Comparison of ENCODE assay signal across 8 cellular contexts in genomic region chr19:35715981-35716734, GRCh38. TPM values are rescaled to one million over a fixed set of nuclear protein-coding genes. Genes with fewer than 3 reads are reported as not detected.
DNase-seq lines count a peak whose midpoint lies in the region; ATAC-seq and TF ChIP-seq lines count a peak whose summit lies in the region.

No MANE protein-coding gene starts in this region.

- H3K27me3 ChIP-seq in iPS DF 6.9 (ENCODE audit: control insufficient read depth, insufficient read depth, low read length) (no peaks in the 10 kb centered on the region), gastrocnemius medialis (no peaks in the 10 kb centered on the region)

- H3K27ac ChIP-seq in iPS DF 6.9 (ENCODE audit: low read length) (no peak overlapping the region), gastrocnemius medialis (peak overlapping the region; percentile 84 to 95 (median 92))

- peak in 1 of 2 donors; percentile 34 for TF ChIP-seq POLR2A in gastrocnemius medialis (IDR thresholded peaks at IDR 0.05)

- H3K4me1 ChIP-seq in iPS DF 6.9 (ENCODE audit: control insufficient read depth, insufficient read depth, low read length): peaks cover 8% of the 10 kb centered on the region
- H3K4me1 ChIP-seq in gastrocnemius medialis: peaks cover 21 to 25% of the 10 kb centered on the region in 2 donors

- peaks cover 8% of the 10 kb centered on the region; the same call in 1 of the 2 replicates for H3K36me3 ChIP-seq in iPS DF 6.9 (ENCODE audit: control insufficient read depth, insufficient read depth, low read length)
- H3K36me3 ChIP-seq in gastrocnemius medialis: peaks cover 0 to 14% of the 10 kb centered on the region in 2 donors

- intact Hi-C loops in gastrocnemius medialis (cut with DNase I; ENCODE audit: low total_unique reads): loop anchor here (1.0 to 2.0 kb wide), 3 partner anchors 67 to 167 kb away; partner anchors contain the start of genes COX6B1 and HAUS5

- H3K4me3 ChIP-seq in LNCaP clone FGC (ENCODE audit: low read depth, low read length) (peak overlapping the region; percentile 64), iPS DF 6.9 (ENCODE audit: low read length) (peak overlapping the region; percentile 74; the same call in 1 of the 2 replicates), gastrocnemius medialis (peak overlapping the region; percentile 92 to 99 (median 96))

- TF ChIP-seq CTCF in LNCaP clone FGC (IDR thresholded peaks at IDR 0.05; ENCODE audit: control insufficient read depth, extremely low read depth, insufficient read depth) (no peak; the same call in 1 of the 2 replicates), gastrocnemius medialis (IDR thresholded peaks at IDR 0.05 in 4 of 5, conservative IDR thresholded peaks at IDR 0.05 in 1 of 5) (no peak)

- H3K9me3 ChIP-seq in iPS DF 6.9 (ENCODE audit: control insufficient read depth, insufficient read depth, low read length) (no peaks in the 10 kb centered on the region), gastrocnemius medialis (no peaks in the 10 kb centered on the region)

- DNase-seq in NCI-H2171 treated with DMSO at 0.1 percent for 48 hours (lab: John Stamatoyannopoulos, UW) (peak; percentile 37), NCI-H2171 (lab: John Stamatoyannopoulos, UW) (no peak), LNCaP clone FGC (ENCODE audit: low read depth) (no peak), amniotic epithelial cell (ENCODE audit: low read depth) (peak; percentile 26), iPS DF 6.9 (ENCODE audit: low read depth, low spot score) (no peak), gastrocnemius medialis (peak in 1 of 2 donors; percentile 29), NOMO-1 treated with DMSO at 0.1 percent for 48 hours (lab: John Stamatoyannopoulos, UW; ENCODE audit: unreplicated experiment) (no peak), GM19238 (ENCODE audit: insufficient read length, low spot score) (no peak)

- in situ Hi-C loops in gastrocnemius medialis (cut with MboI; ENCODE audit: low sequenced_read_pairs in 4 of 4): loop anchor here in 3 of 4 donors (10.0 to 25.0 kb wide), 3 partner anchors 171 to 219 kb away; partner anchors contain the start of genes TMEM147 (in 2 of the 3), GAPDHS (in 1 of the 3), LRFN3 (in 1 of the 3) and SBSN (in 1 of the 3)

- WGBS in iPS DF 6.9 (ENCODE audit: insufficient coverage, insufficient read length): no CpG with 5 or more reads among the region's 48 CpGs

- peak; percentile 18 to 25 for ATAC-seq in gastrocnemius medialis

RNA-seq across cellular contexts. Expression of gene KMT2B, which starts 1.6 kb away (rescaled TPM):
- total RNA-seq in gastrocnemius medialis: 10 to 100 TPM in 3 of 4 donors, 1 to 10 TPM in 1; 9.3 to 39.0 (median 16.8) TPM

RNA-seq across cellular contexts. Expression of gene ZBTB32, which starts 11.8 kb away (rescaled TPM):
- not detected for total RNA-seq in gastrocnemius medialis

RNA-seq across cellular contexts. Expression of gene IGFLR1, which starts 26.1 kb away (rescaled TPM):
- total RNA-seq in gastrocnemius medialis: 10 to 100 TPM in 1 of 4 donors, 1 to 10 TPM in 3; 2.0 to 14.1 (median 3.0) TPM

RNA-seq across cellular contexts. Expression of gene U2AF1L4, which starts 29.1 kb away (rescaled TPM):
- 10 to 100 TPM in 2 of 4 donors, 1 to 10 TPM in 2; 5.1 to 22.9 (median 13.4) TPM for total RNA-seq in gastrocnemius medialis

RNA-seq across cellular contexts. Expression of gene PSENEN, which starts 29.3 kb away (rescaled TPM):
- total RNA-seq in gastrocnemius medialis: 10 to 100 TPM; 22.2 to 45.8 (median 38.3) TPM

Comparison
In these comparisons a context has a peak if more than half of its experiments do, and no peak if none do; other contexts are left out.
1. DNase-seq: peak in NCI-H2171 treated with DMSO at 0.1 percent for 48 hours (single experiment) and amniotic epithelial cell (single experiment); none in NCI-H2171 (single experiment), LNCaP clone FGC (single experiment), iPS DF 6.9 (single experiment), NOMO-1 treated with DMSO at 0.1 percent for 48 hours (single experiment) and GM19238 (single experiment).
2. Peak in every context shown above with its lines, with median percentiles within 50 percentile points of each other: H3K4me3 ChIP-seq.